ENCODE assay signal across 8 cellular contexts in the genomic region with DNA sequence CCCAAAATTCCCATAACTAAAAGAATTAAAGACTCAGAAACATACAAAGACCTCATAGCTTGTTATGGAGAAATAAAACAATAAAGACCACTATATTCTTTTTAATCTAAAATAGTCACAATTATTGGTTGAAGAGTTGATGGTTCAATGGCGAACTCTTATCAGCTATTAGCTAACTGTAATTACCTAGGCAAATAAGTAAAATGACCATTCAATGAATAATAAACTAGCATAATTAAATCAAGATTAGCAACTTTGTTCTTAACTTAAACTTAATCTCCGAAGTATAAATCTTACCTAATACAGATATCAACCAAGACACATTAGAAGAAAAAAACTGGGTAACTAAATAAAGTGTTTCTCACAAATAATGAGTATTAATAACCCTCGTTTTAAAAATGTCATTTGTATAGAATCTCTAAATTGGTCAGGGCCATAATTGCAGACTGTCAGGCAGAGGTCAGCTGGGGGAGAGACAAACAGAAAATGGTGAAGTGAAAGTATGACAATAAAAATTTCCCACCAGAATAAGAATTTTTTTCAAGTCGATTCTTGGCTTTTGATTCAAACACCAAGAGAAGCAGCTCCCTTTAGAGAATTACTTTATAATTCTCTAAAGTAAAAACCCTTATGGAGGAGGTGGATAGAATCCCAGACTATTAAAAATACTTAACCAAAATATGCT. TPM values are rescaled to one million over a fixed set of nuclear protein-coding genes. Genes with fewer than 3 reads are reported as not detected.
A peak's percentile ranks its signal among the peaks of the same experiment; 100 is the strongest.
DNase-seq lines count a peak whose midpoint lies in the region; ATAC-seq lines count a peak whose summit lies in the region.

No MANE protein-coding gene starts in this region.

- H3K9ac ChIP-seq in iPS-20b (ENCODE audit: low read depth, low read length) (peak overlapping the region; percentile 28; the same call in 1 of the 2 replicates), subcutaneous abdominal adipose tissue (ENCODE audit: low read length in 5 of 5) (peak overlapping the region; percentile 39 to 92 (median 86))

- DNase-seq in T-helper 2 cell treated with Interferon-gamma antibody and Interleukin-4, amounts not matched to agents 5 μg/mL and 100 μg/mL, for 36 hours (ENCODE audit: low spot score) = no peak
- no peak for DNase-seq in T-helper 2 cell
- DNase-seq in activated CD4-positive, alpha-beta memory T cell treated with anti-CD3 and anti-CD28 coated beads, Interleukin-2, amount 10 ng/mL, durations not matched to agents 7 days and 5 days = no peak
- DNase-seq in NCI-H510A (lab: John Stamatoyannopoulos, UW) = no peak

- no peaks in the 10 kb centered on the region for H3K9me3 Mint-ChIP-seq in T-helper 2 cell treated with Interferon-gamma antibody and Interleukin-4, amounts not matched to agents 5 μg/mL and 100 μg/mL, for 36 hours
- no peaks in the 10 kb centered on the region for H3K9me3 Mint-ChIP-seq in activated CD4-positive, alpha-beta memory T cell treated with anti-CD3 and anti-CD28 coated beads, Interleukin-2, amount 10 ng/mL, durations not matched to agents 7 days and 5 days

- H3K27me3 Mint-ChIP-seq in T-helper 2 cell treated with Interferon-gamma antibody and Interleukin-4, amounts not matched to agents 5 μg/mL and 100 μg/mL, for 36 hours (ENCODE audit: low read depth) = no peaks in the 10 kb centered on the region
- no peaks in the 10 kb centered on the region for H3K27me3 Mint-ChIP-seq in activated CD4-positive, alpha-beta memory T cell treated with anti-CD3 and anti-CD28 coated beads, Interleukin-2, amount 10 ng/mL, durations not matched to agents 7 days and 5 days

- H3K4me3 ChIP-seq in iPS-20b (ENCODE audit: low read length) = peak overlapping the region; percentile 81
- H3K4me3 ChIP-seq in subcutaneous abdominal adipose tissue (ENCODE audit: low read depth in 1 of 5, low read length in 5 of 5) = peak overlapping the region; percentile 68 to 98 (median 96)

- ATAC-seq in GM19397 (IDR thresholded peaks at IDR 0.05; ENCODE audit: unreplicated experiment) = no peak
- ATAC-seq in GM18867 (IDR thresholded peaks at IDR 0.05; ENCODE audit: unreplicated experiment) = no peak

- peaks cover 21% of the 10 kb centered on the region for H3K4me1 Mint-ChIP-seq in T-helper 2 cell treated with Interferon-gamma antibody and Interleukin-4, amounts not matched to agents 5 μg/mL and 100 μg/mL, for 36 hours (ENCODE audit: low read depth)
- peaks cover 20% of the 10 kb centered on the region for H3K4me1 Mint-ChIP-seq in activated CD4-positive, alpha-beta memory T cell treated with anti-CD3 and anti-CD28 coated beads, Interleukin-2, amount 10 ng/mL, durations not matched to agents 7 days and 5 days

- H3K4me3 Mint-ChIP-seq in T-helper 2 cell treated with Interferon-gamma antibody and Interleukin-4, amounts not matched to agents 5 μg/mL and 100 μg/mL, for 36 hours = peak overlapping the region; percentile 94
- peak overlapping the region; percentile 90 for H3K4me3 Mint-ChIP-seq in activated CD4-positive, alpha-beta memory T cell treated with anti-CD3 and anti-CD28 coated beads, Interleukin-2, amount 10 ng/mL, durations not matched to agents 7 days and 5 days

- CTCF ChIA-PET in activated CD4-positive, alpha-beta memory T cell treated with anti-CD3 and anti-CD28 coated beads, Interleukin-2, amount 10 ng/mL, durations not matched to agents 7 days and 5 days (lab: Charles Lee) = interaction anchor here (0.8 to 2.1 kb wide), 7 partner anchors 17 to 109 kb away, joined by 3 to 24 read pairs (median 3); a partner anchor contains a TSS

- H3K36me3 ChIP-seq in iPS-20b (ENCODE audit: insufficient read depth, low read depth, low read length) (no peaks in the 10 kb centered on the region), subcutaneous abdominal adipose tissue (ENCODE audit: control insufficient read depth in 5 of 5, insufficient read depth in 5 of 5, low read length in 5 of 5) (peaks cover 0 to 4% (median 0%) of the 10 kb centered on the region in 5 donors)

- no peak overlapping the region for H3K27ac ChIP-seq in iPS-20b (ENCODE audit: low read length)
- peak overlapping the region; percentile 56 for H3K27ac ChIP-seq in subcutaneous abdominal adipose tissue (ENCODE audit: low read depth, low read length)

- H3K4me1 ChIP-seq in iPS-20b (ENCODE audit: insufficient read depth, low read length) (peaks cover 4% of the 10 kb centered on the region; the same call in 1 of the 2 replicates), subcutaneous abdominal adipose tissue (ENCODE audit: control insufficient read depth in 5 of 5, insufficient read depth in 5 of 5, low read length in 5 of 5) (peaks cover 2 to 34% (median 20%) of the 10 kb centered on the region in 5 donors)

- peaks cover 14% of the 10 kb centered on the region for H3K36me3 Mint-ChIP-seq in T-helper 2 cell treated with Interferon-gamma antibody and Interleukin-4, amounts not matched to agents 5 μg/mL and 100 μg/mL, for 36 hours (ENCODE audit: low read depth)
- H3K36me3 Mint-ChIP-seq in activated CD4-positive, alpha-beta memory T cell treated with anti-CD3 and anti-CD28 coated beads, Interleukin-2, amount 10 ng/mL, durations not matched to agents 7 days and 5 days (ENCODE audit: low read depth) = peaks cover 4% of the 10 kb centered on the region

- peak overlapping the region; percentile 92 for H3K27ac Mint-ChIP-seq in T-helper 2 cell treated with Interferon-gamma antibody and Interleukin-4, amounts not matched to agents 5 μg/mL and 100 μg/mL, for 36 hours
- H3K27ac Mint-ChIP-seq in activated CD4-positive, alpha-beta memory T cell treated with anti-CD3 and anti-CD28 coated beads, Interleukin-2, amount 10 ng/mL, durations not matched to agents 7 days and 5 days = peak overlapping the region; percentile 82

- POLR2A ChIA-PET in activated CD4-positive, alpha-beta memory T cell treated with anti-CD3 and anti-CD28 coated beads, Interleukin-2, amount 10 ng/mL, durations not matched to agents 7 days and 5 days (lab: Charles Lee) = interaction anchor here (0.7 to 5.3 kb wide), 24 partner anchors 9 to 384 kb away, joined by 3 to 36 read pairs (median 4); no protein-coding TSS in a partner anchor

- peaks cover 16% of the 10 kb centered on the region for H3K27me3 ChIP-seq in iPS-20b (ENCODE audit: insufficient read depth, low read length)
- H3K27me3 ChIP-seq in subcutaneous abdominal adipose tissue (ENCODE audit: control insufficient read depth in 5 of 5, insufficient read depth in 4 of 5, low read length in 5 of 5) = no peaks in the 10 kb centered on the region

- H3K9me3 ChIP-seq in iPS-20b (ENCODE audit: insufficient read depth, low read depth, low read length) = no peaks in the 10 kb centered on the region
- no peaks in the 10 kb centered on the region for H3K9me3 ChIP-seq in subcutaneous abdominal adipose tissue (ENCODE audit: control insufficient read depth in 5 of 5, low read length in 5 of 5)

RNA-seq across cellular contexts. Expression of a gene that starts 1.7 kb away (rescaled TPM):
- total RNA-seq in activated CD4-positive, alpha-beta memory T cell treated with anti-CD3 and anti-CD28 coated beads, Interleukin-2, amount 10 ng/mL, durations not matched to agents 7 days and 5 days = 10 to 100 TPM; 51.1 to 51.5 TPM

RNA-seq across cellular contexts. Expression of a gene that starts 49.8 kb away (rescaled TPM):
- 1 to 10 TPM in 1 of 2 experiments, under 1 TPM in 1; 0.40 to 1.3 TPM for total RNA-seq in activated CD4-positive, alpha-beta memory T cell treated with anti-CD3 and anti-CD28 coated beads, Interleukin-2, amount 10 ng/mL, durations not matched to agents 7 days and 5 days
